ENCODE assay signal across 1 cellular context in genomic region chr13:100828226-100828625, GRCh38.
TF ChIP-seq lines count a peak whose summit lies in the region.

No MANE protein-coding gene starts in this region.

TF ChIP-seq in GM23338, 12 proteins besides CTCF, POLR2A, EP300 and RAD21 (continued from another document):
- no peak for TF ChIP-seq ZNF462 (CRISPR knock-in tag; IDR thresholded peaks at IDR 0.05)
- no peak for TF ChIP-seq POLR2AphosphoS5 (IDR thresholded peaks at IDR 0.05; ENCODE audit: low read depth)
- TF ChIP-seq, protein P1, sequence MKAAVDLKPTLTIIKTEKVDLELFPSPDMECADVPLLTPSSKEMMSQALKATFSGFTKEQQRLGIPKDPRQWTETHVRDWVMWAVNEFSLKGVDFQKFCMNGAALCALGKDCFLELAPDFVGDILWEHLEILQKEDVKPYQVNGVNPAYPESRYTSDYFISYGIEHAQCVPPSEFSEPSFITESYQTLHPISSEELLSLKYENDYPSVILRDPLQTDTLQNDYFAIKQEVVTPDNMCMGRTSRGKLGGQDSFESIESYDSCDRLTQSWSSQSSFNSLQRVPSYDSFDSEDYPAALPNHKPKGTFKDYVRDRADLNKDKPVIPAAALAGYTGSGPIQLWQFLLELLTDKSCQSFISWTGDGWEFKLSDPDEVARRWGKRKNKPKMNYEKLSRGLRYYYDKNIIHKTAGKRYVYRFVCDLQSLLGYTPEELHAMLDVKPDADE (IDR thresholded peaks at IDR 0.05) = no peak
